ENCODE assay signal across 13 cellular contexts in genomic region chr21:29125199-29125598, GRCh38. TPM values are rescaled to one million over a fixed set of nuclear protein-coding genes. Genes with fewer than 3 reads are reported as not detected.
DNase-seq lines count a peak whose midpoint lies in the region; ATAC-seq and TF ChIP-seq lines count a peak whose summit lies in the region.
"Had no signal": no experiment of that assay in that cellular context is flagged by ENCODE, and none has a peak within 500 bp of the region (broad histone marks: within the 10 kb centered on the region; RNA-seq: fewer than 3 reads in every experiment).

No MANE protein-coding gene starts in this region.

- no peak overlapping the region for H3K27ac Mint-ChIP-seq in type B pancreatic cell
- H3K27ac Mint-ChIP-seq: brain; CD4-positive, alpha-beta memory T cell had no signal

- no peaks in the 10 kb centered on the region for H3K9me3 ChIP-seq in psoas muscle

- H3K4me3 ChIP-seq in psoas muscle: no peak overlapping the region
- H3K4me3 ChIP-seq: lung had no signal

- intact Hi-C loops in psoas muscle (cut with DNase I): no loop called here

- no peak overlapping the region for H3K27ac ChIP-seq in substantia nigra (ENCODE audit: low read depth, low read length, poor library complexity, severe bottlenecking)
- no peak overlapping the region for H3K27ac ChIP-seq in psoas muscle

- no peak overlapping the region for H3K4me3 Mint-ChIP-seq in type B pancreatic cell
- H3K4me3 Mint-ChIP-seq: brain; CD4-positive, alpha-beta memory T cell had no signal

- H3K9me3 Mint-ChIP-seq in type B pancreatic cell: peaks cover 5% of the 10 kb centered on the region

- no peaks in the 10 kb centered on the region for H3K4me1 Mint-ChIP-seq in type B pancreatic cell (ENCODE audit: unreplicated experiment)
- H3K4me1 Mint-ChIP-seq: brain; CD4-positive, alpha-beta memory T cell had no signal

- ATAC-seq in GM18498 (IDR thresholded peaks at IDR 0.05; ENCODE audit: unreplicated experiment) (peak; percentile 88), GM19463 (IDR thresholded peaks at IDR 0.05; ENCODE audit: unreplicated experiment) (peak; percentile 72), HG02981 (IDR thresholded peaks at IDR 0.05; ENCODE audit: unreplicated experiment) (peak; percentile 92), psoas muscle (no peak)
- ATAC-seq: right cardiac atrium had no signal

- 81 to 93% (median 89%) methylated on average over 1 of the region's 1 CpG for WGBS in psoas muscle, 3 donors

- no peaks in the 10 kb centered on the region for H3K27me3 Mint-ChIP-seq in type B pancreatic cell
- H3K27me3 Mint-ChIP-seq: brain; CD4-positive, alpha-beta memory T cell had no signal

- H3K36me3 ChIP-seq in psoas muscle (ENCODE audit: insufficient read depth in 1 of 2, low read depth in 1 of 2): no peaks in the 10 kb centered on the region

- peaks cover 7% of the 10 kb centered on the region for H3K4me1 ChIP-seq in psoas muscle

- no peaks in the 10 kb centered on the region for H3K36me3 Mint-ChIP-seq in type B pancreatic cell
- H3K36me3 Mint-ChIP-seq: brain had no signal

- TF ChIP-seq CTCF in type B pancreatic cell (conservative IDR thresholded peaks at IDR 0.05) (no peak), psoas muscle (IDR thresholded peaks at IDR 0.05) (no peak)

- no peaks in the 10 kb centered on the region for H3K27me3 ChIP-seq in psoas muscle (ENCODE audit: insufficient read depth in 3 of 3, low read length in 2 of 3)

- DNase-seq in NAMALWA (ENCODE audit: low spot score) (peak; percentile 42), NCI-H2196 treated with DMSO at 0.1 percent for 48 hours (lab: John Stamatoyannopoulos, UW; ENCODE audit: unreplicated experiment) (no peak), type B pancreatic cell (ENCODE audit: extremely low spot score, unreplicated experiment) (no peak), substantia nigra (lab: John Stamatoyannopoulos, UW) (no peak), psoas muscle (no peak)
- DNase-seq: CD4-positive, alpha-beta memory T cell; right cardiac atrium; stimulated activated CD8-positive, alpha-beta memory T cell treated with anti-CD3 and anti-CD28 coated beads, Interleukin-4, amount 100 ng/mL, for 48 hours had no signal

RNA-seq across cellular contexts. Expression of gene MAP3K7CL, which starts 5.2 kb away (rescaled TPM):
- 5.3 TPM in 1 of 2 replicates, not detected in the other for total RNA-seq in type B pancreatic cell (ENCODE audit: low replicate concordance)
- 100 to 1,000 TPM in 1 of 4 donors, 10 to 100 TPM in 3; 15.3 to 107 (median 23.7) TPM for total RNA-seq in psoas muscle
- polyA plus RNA-seq in psoas muscle: 10 to 100 TPM in 2 of 3 donors, 1 to 10 TPM in 1; 3.3 to 18.4 (median 12.8) TPM

RNA-seq across cellular contexts. Expression of gene CCT8, which starts 51.8 kb away (rescaled TPM):
- total RNA-seq in type B pancreatic cell (ENCODE audit: low replicate concordance) (167 and 218 TPM in 2 replicates), psoas muscle (100 to 1,000 TPM; 128 to 142 (median 138) TPM)
- 100 to 1,000 TPM; 124 to 251 (median 157) TPM for polyA plus RNA-seq in psoas muscle

Comparison
In these comparisons a context has a peak if more than half of its experiments do, and no peak if none do; other contexts are left out.
1. ATAC-seq: peak in GM18498 (single experiment), GM19463 (single experiment) and HG02981 (single experiment); none in psoas muscle (0 of 4).